8 cellular contexts compared by ENCODE assay signal in genomic region chr20:13219327-13220193, GRCh38. TPM values are rescaled to one million over a fixed set of nuclear protein-coding genes. Genes with fewer than 3 reads are reported as not detected.
DNase-seq lines count a peak whose midpoint lies in the region; ATAC-seq and TF ChIP-seq lines count a peak whose summit lies in the region.

No MANE protein-coding gene starts in this region.

- dilution Hi-C loops in mammary epithelial cell (cut with HindIII; ENCODE audit: low sequenced_read_pairs) = no loop called here

- H3K4me2 ChIP-seq in mammary epithelial cell (ENCODE audit: insufficient read depth, low read depth, low read length) = peak overlapping the region; percentile 98

- peaks cover 19% of the 10 kb centered on the region for H3K4me1 ChIP-seq in mammary epithelial cell (ENCODE audit: insufficient read depth, low read length)
- peaks cover 19% of the 10 kb centered on the region for H3K4me1 ChIP-seq in lower lobe of right lung

- H3K27ac Mint-ChIP-seq in T-helper 2 cell treated with Interferon-gamma antibody and Interleukin-4, amounts not matched to agents 5 μg/mL and 100 μg/mL, for 36 hours = peak overlapping the region; percentile 42
- H3K27ac Mint-ChIP-seq in stimulated activated naive CD8-positive, alpha-beta T cell treated with anti-CD3 and anti-CD28 coated beads, Interleukin-15, amount 100 ng/mL, for 72 hours = peak overlapping the region in 1 of 2 donors; percentile 38

- H3K4me3 Mint-ChIP-seq in T-helper 2 cell treated with Interferon-gamma antibody and Interleukin-4, amounts not matched to agents 5 μg/mL and 100 μg/mL, for 36 hours = peak overlapping the region; percentile 85
- H3K4me3 Mint-ChIP-seq in stimulated activated naive CD8-positive, alpha-beta T cell treated with anti-CD3 and anti-CD28 coated beads, Interleukin-15, amount 100 ng/mL, for 72 hours = peak overlapping the region; percentile 75 to 89

- H3K79me2 ChIP-seq in mammary epithelial cell (ENCODE audit: insufficient read depth, low read length) = no peaks in the 10 kb centered on the region

- POLR2A ChIA-PET in HEK293T (lab: Yijun Ruan, JAX) = no interaction called here

- peak overlapping the region; percentile 84 for H2AFZ ChIP-seq in mammary epithelial cell (ENCODE audit: low read depth, low read length)

- BruUV-seq in mammary epithelial cell (replicated peaks; lab: Mats Ljungman, UMichigan) = no TSS peak

- CTCF ChIA-PET in mammary epithelial cell (lab: Charles Lee; ENCODE audit: low non-redundant PET) (no interaction called here), HEK293T (lab: Yijun Ruan, JAX) (no interaction called here)

- TF ChIP-seq CTCF in mammary epithelial cell (conservative IDR thresholded peaks at IDR 0.05 in 1 of 2, IDR thresholded peaks at IDR 0.05 in 1 of 2; ENCODE audit: extremely low read depth in 1 of 2, insufficient read depth in 1 of 2, low read depth in 1 of 2, low read length in 2 of 2) (no peak), lower lobe of right lung (IDR thresholded peaks at IDR 0.05) (no peak)

- peaks cover 68% of the 10 kb centered on the region for H3K27me3 Mint-ChIP-seq in T-helper 2 cell treated with Interferon-gamma antibody and Interleukin-4, amounts not matched to agents 5 μg/mL and 100 μg/mL, for 36 hours (ENCODE audit: low read depth)
- H3K27me3 Mint-ChIP-seq in stimulated activated naive CD8-positive, alpha-beta T cell treated with anti-CD3 and anti-CD28 coated beads, Interleukin-15, amount 100 ng/mL, for 72 hours = peaks cover 78% of the 10 kb centered on the region

- no peaks in the 10 kb centered on the region for H3K9me3 Mint-ChIP-seq in T-helper 2 cell treated with Interferon-gamma antibody and Interleukin-4, amounts not matched to agents 5 μg/mL and 100 μg/mL, for 36 hours
- no peaks in the 10 kb centered on the region for H3K9me3 Mint-ChIP-seq in stimulated activated naive CD8-positive, alpha-beta T cell treated with anti-CD3 and anti-CD28 coated beads, Interleukin-15, amount 100 ng/mL, for 72 hours

- H3K4me1 Mint-ChIP-seq in T-helper 2 cell treated with Interferon-gamma antibody and Interleukin-4, amounts not matched to agents 5 μg/mL and 100 μg/mL, for 36 hours (ENCODE audit: low read depth) = peaks cover 16% of the 10 kb centered on the region
- H3K4me1 Mint-ChIP-seq in stimulated activated naive CD8-positive, alpha-beta T cell treated with anti-CD3 and anti-CD28 coated beads, Interleukin-15, amount 100 ng/mL, for 72 hours = peaks cover 34% of the 10 kb centered on the region

- in situ Hi-C loops in mammary epithelial cell (cut with MboI; ENCODE audit: low sequenced_read_pairs in 2 of 2) = no loop called here

- H3K36me3 ChIP-seq in mammary epithelial cell (ENCODE audit: insufficient read depth, low read length) (no peaks in the 10 kb centered on the region), lower lobe of right lung (no peaks in the 10 kb centered on the region)

- no peaks in the 10 kb centered on the region for H3K27me3 ChIP-seq in mammary epithelial cell (ENCODE audit: insufficient read depth, low read length)
- H3K27me3 ChIP-seq in lower lobe of right lung (ENCODE audit: low read depth) = peaks cover 25% of the 10 kb centered on the region

- no peaks in the 10 kb centered on the region for H4K20me1 ChIP-seq in mammary epithelial cell (ENCODE audit: insufficient read depth, low read length)

- ATAC-seq in lower lobe of right lung = peak in 1 of 2 donors; percentile 73
- ATAC-seq in stimulated activated naive CD8-positive, alpha-beta T cell treated with anti-CD3 and anti-CD28 coated beads, Interleukin-15, amount 100 ng/mL, for 72 hours = no peak

- peak overlapping the region in 2 of 3 experiments; percentile 61 to 64 for H3K4me3 ChIP-seq in mammary epithelial cell (replicated peaks in 1 of 3; ENCODE audit: insufficient read depth in 1 of 3, low read depth in 2 of 3, low read length in 3 of 3)
- H3K4me3 ChIP-seq in lower lobe of right lung = peak overlapping the region; percentile 57

- H3K9me3 ChIP-seq in mammary epithelial cell (replicated peaks; ENCODE audit: insufficient read depth, low read length) (no peaks in the 10 kb centered on the region), lower lobe of right lung (no peaks in the 10 kb centered on the region)

- WGBS in mammary epithelial cell (ENCODE audit: low coverage, missing lambda C conversion rate) = 81% methylated on average over 17 of the region's 38 CpGs

- no peak for DNase-seq in T-helper 2 cell treated with Interferon-gamma antibody and Interleukin-4, amounts not matched to agents 5 μg/mL and 100 μg/mL, for 36 hours (ENCODE audit: low spot score)
- DNase-seq in T-helper 2 cell (no peak), mammary epithelial cell (no peak), lower lobe of right lung (no peak), dedifferentiated amniotic fluid mesenchymal stem cell (ENCODE audit: extremely low spot score) (no peak), HEK293T (ENCODE audit: extremely low spot score) (no peak), NCI-H510A treated with DMSO at 0.1 percent for 48 hours (lab: John Stamatoyannopoulos, UW) (no peak)
- no peak for DNase-seq in stimulated activated naive CD8-positive, alpha-beta T cell treated with anti-CD3 and anti-CD28 coated beads, Interleukin-15, amount 100 ng/mL, for 72 hours

- H3K36me3 Mint-ChIP-seq in T-helper 2 cell treated with Interferon-gamma antibody and Interleukin-4, amounts not matched to agents 5 μg/mL and 100 μg/mL, for 36 hours (ENCODE audit: low read depth) = peaks cover 3% of the 10 kb centered on the region

- intact Hi-C loops in mammary epithelial cell (cut with micrococcal nuclease) = loop anchor here (2.0 to 5.0 kb wide), 2 partner anchors 27 to 83 kb away; no protein-coding TSS in a partner anchor
- intact Hi-C loops in lower lobe of right lung (cut with DNase I) = no loop called here

- H3K9ac ChIP-seq in mammary epithelial cell (ENCODE audit: insufficient read depth, low read length) = no peak overlapping the region

- no peak overlapping the region for H3K27ac ChIP-seq in mammary epithelial cell (ENCODE audit: insufficient read depth, low read depth, low read length)
- H3K27ac ChIP-seq in lower lobe of right lung = no peak overlapping the region

TF ChIP-seq in HEK293T, 16 proteins besides CTCF, POLR2A, EP300 and RAD21:
- TF ChIP-seq ZNF384 (IDR thresholded peaks at IDR 0.05) (no peak), LEF1 (IDR thresholded peaks at IDR 0.05; ENCODE audit: borderline replicate concordance) (no peak), SUZ12 (IDR thresholded peaks at IDR 0.05) (no peak), SP1 (IDR thresholded peaks at IDR 0.05) (no peak), CTBP1 (IDR thresholded peaks at IDR 0.05; ENCODE audit: borderline replicate concordance) (no peak), ARNT (IDR thresholded peaks at IDR 0.05) (no peak), NFRKB (IDR thresholded peaks at IDR 0.05) (no peak), L3MBTL2 (conservative IDR thresholded peaks at IDR 0.05) (no peak), ELF4 (IDR thresholded peaks at IDR 0.05) (no peak), HDGF (IDR thresholded peaks at IDR 0.05; ENCODE audit: borderline replicate concordance) (no peak)

RNA-seq across cellular contexts. Expression of gene ISM1, which starts 1.5 kb away (rescaled TPM):
- total RNA-seq in mammary epithelial cell = 1 to 10 TPM in 1 of 2 donors, under 1 TPM in 1; 0.33 to 3.7 TPM
- 1.7 TPM for polyA plus RNA-seq in mammary epithelial cell
- 0.57 TPM for polyA minus RNA-seq in mammary epithelial cell
- total RNA-seq in lower lobe of right lung = 8.4 TPM
